In the genomic region with DNA sequence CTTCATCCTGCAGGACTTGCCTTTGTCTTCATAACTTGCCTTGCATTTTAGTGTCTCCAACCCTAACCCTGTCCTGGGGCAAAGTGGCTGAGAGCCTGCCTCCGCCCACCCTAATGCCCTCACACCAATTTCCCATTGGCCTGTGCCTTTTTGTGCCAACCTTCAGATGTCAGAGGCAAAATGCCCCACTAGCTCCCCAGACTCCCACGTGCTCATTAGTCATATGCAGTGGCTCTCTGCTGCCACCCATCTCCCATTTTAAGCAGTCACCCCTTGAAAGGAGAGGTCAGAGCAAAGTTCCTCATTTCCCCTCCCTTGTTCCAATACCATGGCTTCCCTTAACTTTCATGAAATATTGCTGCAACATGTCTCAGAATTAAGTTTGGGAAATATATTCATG, we compare ENCODE assay signal across 2 cellular contexts.
TF ChIP-seq lines count a peak whose summit lies in the region.

No MANE protein-coding gene starts in this region.

TF ChIP-seq in Ishikawa, 13 proteins besides CTCF, POLR2A, EP300 and RAD21 (continued from another document):
- TF ChIP-seq, protein P1, sequence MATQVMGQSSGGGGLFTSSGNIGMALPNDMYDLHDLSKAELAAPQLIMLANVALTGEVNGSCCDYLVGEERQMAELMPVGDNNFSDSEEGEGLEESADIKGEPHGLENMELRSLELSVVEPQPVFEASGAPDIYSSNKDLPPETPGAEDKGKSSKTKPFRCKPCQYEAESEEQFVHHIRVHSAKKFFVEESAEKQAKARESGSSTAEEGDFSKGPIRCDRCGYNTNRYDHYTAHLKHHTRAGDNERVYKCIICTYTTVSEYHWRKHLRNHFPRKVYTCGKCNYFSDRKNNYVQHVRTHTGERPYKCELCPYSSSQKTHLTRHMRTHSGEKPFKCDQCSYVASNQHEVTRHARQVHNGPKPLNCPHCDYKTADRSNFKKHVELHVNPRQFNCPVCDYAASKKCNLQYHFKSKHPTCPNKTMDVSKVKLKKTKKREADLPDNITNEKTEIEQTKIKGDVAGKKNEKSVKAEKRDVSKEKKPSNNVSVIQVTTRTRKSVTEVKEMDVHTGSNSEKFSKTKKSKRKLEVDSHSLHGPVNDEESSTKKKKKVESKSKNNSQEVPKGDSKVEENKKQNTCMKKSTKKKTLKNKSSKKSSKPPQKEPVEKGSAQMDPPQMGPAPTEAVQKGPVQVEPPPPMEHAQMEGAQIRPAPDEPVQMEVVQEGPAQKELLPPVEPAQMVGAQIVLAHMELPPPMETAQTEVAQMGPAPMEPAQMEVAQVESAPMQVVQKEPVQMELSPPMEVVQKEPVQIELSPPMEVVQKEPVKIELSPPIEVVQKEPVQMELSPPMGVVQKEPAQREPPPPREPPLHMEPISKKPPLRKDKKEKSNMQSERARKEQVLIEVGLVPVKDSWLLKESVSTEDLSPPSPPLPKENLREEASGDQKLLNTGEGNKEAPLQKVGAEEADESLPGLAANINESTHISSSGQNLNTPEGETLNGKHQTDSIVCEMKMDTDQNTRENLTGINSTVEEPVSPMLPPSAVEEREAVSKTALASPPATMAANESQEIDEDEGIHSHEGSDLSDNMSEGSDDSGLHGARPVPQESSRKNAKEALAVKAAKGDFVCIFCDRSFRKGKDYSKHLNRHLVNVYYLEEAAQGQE (IDR thresholded peaks at IDR 0.05; ENCODE audit: low read depth): no peak
- no peak for TF ChIP-seq CREB1 (IDR thresholded peaks at IDR 0.05; ENCODE audit: low read depth)
- TF ChIP-seq TAF1 (IDR thresholded peaks at IDR 0.05; ENCODE audit: low read depth): no peak
- no peak for TF ChIP-seq TEAD4 (IDR thresholded peaks at IDR 0.05)
- TF ChIP-seq EGR1 (IDR thresholded peaks at IDR 0.05): no peak
- no peak for TF ChIP-seq CEBPB (IDR thresholded peaks at IDR 0.05)

TF ChIP-seq in WTC11, 78 proteins besides CTCF, POLR2A, EP300 and RAD21 (continued from another document):
- TF ChIP-seq, protein P2, sequence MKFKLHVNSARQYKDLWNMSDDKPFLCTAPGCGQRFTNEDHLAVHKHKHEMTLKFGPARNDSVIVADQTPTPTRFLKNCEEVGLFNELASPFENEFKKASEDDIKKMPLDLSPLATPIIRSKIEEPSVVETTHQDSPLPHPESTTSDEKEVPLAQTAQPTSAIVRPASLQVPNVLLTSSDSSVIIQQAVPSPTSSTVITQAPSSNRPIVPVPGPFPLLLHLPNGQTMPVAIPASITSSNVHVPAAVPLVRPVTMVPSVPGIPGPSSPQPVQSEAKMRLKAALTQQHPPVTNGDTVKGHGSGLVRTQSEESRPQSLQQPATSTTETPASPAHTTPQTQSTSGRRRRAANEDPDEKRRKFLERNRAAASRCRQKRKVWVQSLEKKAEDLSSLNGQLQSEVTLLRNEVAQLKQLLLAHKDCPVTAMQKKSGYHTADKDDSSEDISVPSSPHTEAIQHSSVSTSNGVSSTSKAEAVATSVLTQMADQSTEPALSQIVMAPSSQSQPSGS (CRISPR knock-in tag; IDR thresholded peaks at IDR 0.05; ENCODE audit: borderline replicate concordance, low read depth): no peak
- no peak for TF ChIP-seq ZNF396 (CRISPR knock-in tag; IDR thresholded peaks at IDR 0.05; ENCODE audit: borderline replicate concordance)
